In genomic region chr16:2025878-2026460, GRCh38 we compare ENCODE assay signal across 8 cellular contexts. TPM values are rescaled to one million over a fixed set of nuclear protein-coding genes. Genes with fewer than 3 reads are reported as not detected.
DNase-seq lines count a peak whose midpoint lies in the region; ATAC-seq and TF ChIP-seq lines count a peak whose summit lies in the region.

No MANE protein-coding gene starts in this region.

- H3K27ac Mint-ChIP-seq in activated naive CD4-positive, alpha-beta T cell treated with anti-CD3 and anti-CD28 coated beads, Interleukin-2, amount 50 U/mL, for 24 hours: no peak overlapping the region

- H3K4me1 Mint-ChIP-seq in activated naive CD4-positive, alpha-beta T cell treated with anti-CD3 and anti-CD28 coated beads, Interleukin-2, amount 50 U/mL, for 24 hours: peaks cover 4% of the 10 kb centered on the region

- in situ Hi-C loops in astrocyte of the cerebellum (cut with HindIII; ENCODE audit: low sequenced_read_pairs): no loop called here
- in situ Hi-C loops in transverse colon (cut with MboI; ENCODE audit: low pct_ligation_motif_present in 1 of 4, low pct_unique_long_range_greater_than_20kb in 1 of 4, low sequenced_read_pairs in 3 of 4): loop anchor here in 2 of 4 donors (10.0 kb wide), 1 partner anchor 119 kb away; the partner anchor contains the start of gene RAB26 (in 2 of the 2)

- no peak for TF ChIP-seq POLR2A in transverse colon (IDR thresholded peaks at IDR 0.05)

- peak overlapping the region; percentile 49 for H3K4me3 Mint-ChIP-seq in activated naive CD4-positive, alpha-beta T cell treated with anti-CD3 and anti-CD28 coated beads, Interleukin-2, amount 50 U/mL, for 24 hours

- H3K4me1 ChIP-seq in mucosa of rectum (ENCODE audit: control insufficient read depth in 2 of 2, insufficient read depth in 2 of 2, low read length in 2 of 2): peaks cover 17 to 27% of the 10 kb centered on the region in 2 donors
- peaks cover 9 to 39% (median 26%) of the 10 kb centered on the region in 4 donors for H3K4me1 ChIP-seq in transverse colon

- H3K27me3 ChIP-seq in mucosa of rectum (ENCODE audit: control insufficient read depth in 2 of 2, insufficient read depth in 2 of 2, low read length in 2 of 2) (no peaks in the 10 kb centered on the region), transverse colon (peaks cover 9% of the 10 kb centered on the region)

- peak overlapping the region in 1 of 2 donors; percentile 33 for H3K9ac ChIP-seq in mucosa of rectum (ENCODE audit: low read depth in 1 of 2, low read length in 2 of 2)

- peaks cover 2 to 4% of the 10 kb centered on the region in 2 donors for H3K36me3 ChIP-seq in mucosa of rectum (ENCODE audit: control insufficient read depth in 2 of 2, insufficient read depth in 2 of 2, low read length in 2 of 2)
- no peaks in the 10 kb centered on the region for H3K36me3 ChIP-seq in transverse colon

- intact Hi-C loops in transverse colon (cut with DNase I; ENCODE audit: low total_unique reads): loop anchor here (5.0 kb wide), 1 partner anchor 126 kb away; no protein-coding TSS in a partner anchor

- TF ChIP-seq EP300 in transverse colon (IDR thresholded peaks at IDR 0.05; ENCODE audit: low read depth): no peak

- no peaks in the 10 kb centered on the region for H3K9me3 Mint-ChIP-seq in activated naive CD4-positive, alpha-beta T cell treated with anti-CD3 and anti-CD28 coated beads, Interleukin-2, amount 50 U/mL, for 24 hours

- no peaks in the 10 kb centered on the region for H3K9me3 ChIP-seq in mucosa of rectum (ENCODE audit: control insufficient read depth in 2 of 2, low read length in 2 of 2)
- H3K9me3 ChIP-seq in transverse colon: no peaks in the 10 kb centered on the region

- H3K27ac ChIP-seq in mucosa of rectum (ENCODE audit: low read depth in 2 of 2, low read length in 2 of 2): peak overlapping the region in 1 of 2 donors; percentile 56
- peak overlapping the region; percentile 61 to 84 (median 66) for H3K27ac ChIP-seq in transverse colon

- peak overlapping the region; percentile 28 for H3K4me3 ChIP-seq in astrocyte of the cerebellum (ENCODE audit: low read depth, low read length)
- peak overlapping the region; percentile 38 to 45 for H3K4me3 ChIP-seq in mucosa of rectum (ENCODE audit: low read length in 2 of 2)
- H3K4me3 ChIP-seq in transverse colon: peak overlapping the region in 3 of 4 donors; percentile 50 to 79 (median 68)

- no peak for ATAC-seq in GM18870 (IDR thresholded peaks at IDR 0.05; ENCODE audit: unreplicated experiment)

- H3K27me3 Mint-ChIP-seq in activated naive CD4-positive, alpha-beta T cell treated with anti-CD3 and anti-CD28 coated beads, Interleukin-2, amount 50 U/mL, for 24 hours: peaks cover 5% of the 10 kb centered on the region

- DNase-seq in activated naive CD4-positive, alpha-beta T cell treated with Interleukin-2 at 50 U/mL for 16 hours: no peak
- DNase-seq in astrocyte of the cerebellum (ENCODE audit: low read depth): no peak
- DNase-seq in transverse colon: no peak
- DNase-seq in NCI-H82 treated with DMSO at 0.1 percent for 48 hours (lab: John Stamatoyannopoulos, UW; ENCODE audit: unreplicated experiment): no peak
- no peak for DNase-seq in NCI-H226

- H3K36me3 Mint-ChIP-seq in activated naive CD4-positive, alpha-beta T cell treated with anti-CD3 and anti-CD28 coated beads, Interleukin-2, amount 50 U/mL, for 24 hours: no peaks in the 10 kb centered on the region

- TF ChIP-seq CTCF in astrocyte of the cerebellum (IDR thresholded peaks at IDR 0.05; ENCODE audit: low read depth, low read length, missing control alignments): no peak
- TF ChIP-seq CTCF in transverse colon (IDR thresholded peaks at IDR 0.05): no peak

- 63% methylated on average over 16 of the region's 16 CpGs; no CpG with 5 or more reads in 1 of the 2 donors for WGBS in transverse colon (ENCODE audit: low coverage in 1 of 2), 2 donors

RNA-seq across cellular contexts. Expression of gene NHERF2, which starts 0.7 kb away (rescaled TPM):
- total RNA-seq in transverse colon: 10 to 100 TPM in 3 of 4 donors, 1 to 10 TPM in 1; 3.7 to 61.9 (median 29.8) TPM

RNA-seq across cellular contexts. Expression of gene NPW, which starts 6.4 kb away (rescaled TPM):
- total RNA-seq in transverse colon: under 1 TPM in 1 of 4 donors, not detected in 3; 0.41 TPM

RNA-seq across cellular contexts. Expression of gene ZNF598, which starts 16.3 kb away (rescaled TPM):
- total RNA-seq in transverse colon: 100 to 1,000 TPM in 1 of 4 donors, 10 to 100 TPM in 3; 28.3 to 145 (median 42.0) TPM

RNA-seq across cellular contexts. Expression of gene NTHL1, which starts 21.7 kb away (rescaled TPM):
- 10 to 100 TPM; 12.7 to 32.9 (median 23.2) TPM for total RNA-seq in transverse colon

RNA-seq across cellular contexts. Expression of gene TSC2, which starts 21.8 kb away (rescaled TPM):
- total RNA-seq in transverse colon: 100 to 1,000 TPM in 2 of 4 donors, 10 to 100 TPM in 2; 88.3 to 206 (median 127) TPM
